In the genomic region with DNA sequence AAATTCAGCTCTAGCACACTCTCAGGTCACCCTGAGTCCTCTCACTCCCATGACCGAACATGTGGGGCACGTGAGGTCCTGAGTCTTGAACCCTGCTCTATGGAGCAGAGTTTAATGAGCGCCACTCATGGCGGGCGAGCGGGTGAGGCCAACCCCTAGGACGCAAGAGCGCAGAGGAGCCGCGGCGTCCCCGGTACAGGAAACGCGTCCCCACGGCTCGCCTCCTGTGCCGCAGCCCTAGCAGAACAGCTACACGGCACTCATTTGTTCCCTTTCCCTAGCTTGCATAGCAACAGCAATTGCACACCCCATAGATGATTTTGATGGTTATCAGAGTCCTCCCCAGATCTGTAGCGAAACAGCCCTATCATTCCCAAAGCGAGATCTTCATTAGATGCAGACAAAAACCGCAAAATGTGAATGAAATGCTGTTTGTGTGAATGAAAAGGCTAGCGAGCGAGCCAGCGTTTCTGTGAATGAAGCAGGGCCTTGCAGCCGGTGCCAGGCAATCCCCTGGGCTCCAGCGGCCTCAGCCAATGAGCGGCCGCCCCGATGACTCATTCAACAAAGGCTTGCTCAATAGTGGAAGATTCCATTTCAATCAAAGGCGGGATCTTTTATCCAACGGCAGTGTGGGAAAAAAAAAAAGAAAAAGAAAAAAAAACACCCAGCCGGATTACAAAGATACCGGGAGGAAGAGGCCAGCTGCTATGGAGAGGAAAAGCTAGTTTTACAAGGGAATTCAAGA, we compare ENCODE assay signal across 1 cellular context.
A peak's percentile ranks its signal among the peaks of the same experiment; 100 is the strongest.
TF ChIP-seq lines count a peak whose summit lies in the region.

No MANE protein-coding gene starts in this region.

TF ChIP-seq in HepG2, 621 proteins besides CTCF, POLR2A, EP300 and RAD21 (continued from another document and continues in another):
- TF ChIP-seq, protein P1, sequence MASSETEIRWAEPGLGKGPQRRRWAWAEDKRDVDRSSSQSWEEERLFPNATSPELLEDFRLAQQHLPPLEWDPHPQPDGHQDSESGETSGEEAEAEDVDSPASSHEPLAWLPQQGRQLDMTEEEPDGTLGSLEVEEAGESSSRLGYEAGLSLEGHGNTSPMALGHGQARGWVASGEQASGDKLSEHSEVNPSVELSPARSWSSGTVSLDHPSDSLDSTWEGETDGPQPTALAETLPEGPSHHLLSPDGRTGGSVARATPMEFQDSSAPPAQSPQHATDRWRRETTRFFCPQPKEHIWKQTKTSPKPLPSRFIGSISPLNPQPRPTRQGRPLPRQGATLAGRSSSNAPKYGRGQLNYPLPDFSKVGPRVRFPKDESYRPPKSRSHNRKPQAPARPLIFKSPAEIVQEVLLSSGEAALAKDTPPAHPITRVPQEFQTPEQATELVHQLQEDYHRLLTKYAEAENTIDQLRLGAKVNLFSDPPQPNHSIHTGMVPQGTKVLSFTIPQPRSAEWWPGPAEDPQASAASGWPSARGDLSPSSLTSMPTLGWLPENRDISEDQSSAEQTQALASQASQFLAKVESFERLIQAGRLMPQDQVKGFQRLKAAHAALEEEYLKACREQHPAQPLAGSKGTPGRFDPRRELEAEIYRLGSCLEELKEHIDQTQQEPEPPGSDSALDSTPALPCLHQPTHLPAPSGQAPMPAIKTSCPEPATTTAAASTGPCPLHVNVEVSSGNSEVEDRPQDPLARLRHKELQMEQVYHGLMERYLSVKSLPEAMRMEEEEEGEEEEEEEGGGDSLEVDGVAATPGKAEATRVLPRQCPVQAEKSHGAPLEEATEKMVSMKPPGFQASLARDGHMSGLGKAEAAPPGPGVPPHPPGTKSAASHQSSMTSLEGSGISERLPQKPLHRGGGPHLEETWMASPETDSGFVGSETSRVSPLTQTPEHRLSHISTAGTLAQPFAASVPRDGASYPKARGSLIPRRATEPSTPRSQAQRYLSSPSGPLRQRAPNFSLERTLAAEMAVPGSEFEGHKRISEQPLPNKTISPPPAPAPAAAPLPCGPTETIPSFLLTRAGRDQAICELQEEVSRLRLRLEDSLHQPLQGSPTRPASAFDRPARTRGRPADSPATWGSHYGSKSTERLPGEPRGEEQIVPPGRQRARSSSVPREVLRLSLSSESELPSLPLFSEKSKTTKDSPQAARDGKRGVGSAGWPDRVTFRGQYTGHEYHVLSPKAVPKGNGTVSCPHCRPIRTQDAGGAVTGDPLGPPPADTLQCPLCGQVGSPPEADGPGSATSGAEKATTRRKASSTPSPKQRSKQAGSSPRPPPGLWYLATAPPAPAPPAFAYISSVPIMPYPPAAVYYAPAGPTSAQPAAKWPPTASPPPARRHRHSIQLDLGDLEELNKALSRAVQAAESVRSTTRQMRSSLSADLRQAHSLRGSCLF (CRISPR knock-in tag; IDR thresholded peaks at IDR 0.05; ENCODE audit: borderline replicate concordance): no peak
- TF ChIP-seq, protein P2, sequence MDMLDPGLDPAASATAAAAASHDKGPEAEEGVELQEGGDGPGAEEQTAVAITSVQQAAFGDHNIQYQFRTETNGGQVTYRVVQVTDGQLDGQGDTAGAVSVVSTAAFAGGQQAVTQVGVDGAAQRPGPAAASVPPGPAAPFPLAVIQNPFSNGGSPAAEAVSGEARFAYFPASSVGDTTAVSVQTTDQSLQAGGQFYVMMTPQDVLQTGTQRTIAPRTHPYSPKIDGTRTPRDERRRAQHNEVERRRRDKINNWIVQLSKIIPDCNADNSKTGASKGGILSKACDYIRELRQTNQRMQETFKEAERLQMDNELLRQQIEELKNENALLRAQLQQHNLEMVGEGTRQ (IDR thresholded peaks at IDR 0.05; ENCODE audit: low read depth, low read length): no peak; the same call in 1 of the 2 replicates
- TF ChIP-seq, protein P2 (CRISPR knock-in tag; IDR thresholded peaks at IDR 0.05; ENCODE audit: borderline replicate concordance): no peak
- 0 out of 2 replicates have a peak, but pooled peaks have one; percentile 56 for TF ChIP-seq ZNF878 (CRISPR knock-in tag; IDR thresholded peaks at IDR 0.05)
- no peak for TF ChIP-seq ZNF326 (CRISPR knock-in tag; IDR thresholded peaks at IDR 0.05; ENCODE audit: borderline replicate concordance)
- TF ChIP-seq SP1 (IDR thresholded peaks at IDR 0.05): no peak
- TF ChIP-seq SP1 (CRISPR knock-in tag; IDR thresholded peaks at IDR 0.05): no peak
- no peak for TF ChIP-seq ZNF124 (CRISPR knock-in tag; IDR thresholded peaks at IDR 0.05)
- TF ChIP-seq, protein P3, sequence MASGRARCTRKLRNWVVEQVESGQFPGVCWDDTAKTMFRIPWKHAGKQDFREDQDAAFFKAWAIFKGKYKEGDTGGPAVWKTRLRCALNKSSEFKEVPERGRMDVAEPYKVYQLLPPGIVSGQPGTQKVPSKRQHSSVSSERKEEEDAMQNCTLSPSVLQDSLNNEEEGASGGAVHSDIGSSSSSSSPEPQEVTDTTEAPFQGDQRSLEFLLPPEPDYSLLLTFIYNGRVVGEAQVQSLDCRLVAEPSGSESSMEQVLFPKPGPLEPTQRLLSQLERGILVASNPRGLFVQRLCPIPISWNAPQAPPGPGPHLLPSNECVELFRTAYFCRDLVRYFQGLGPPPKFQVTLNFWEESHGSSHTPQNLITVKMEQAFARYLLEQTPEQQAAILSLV (CRISPR knock-in tag; IDR thresholded peaks at IDR 0.05; ENCODE audit: borderline replicate concordance): no peak
- TF ChIP-seq, protein P4, sequence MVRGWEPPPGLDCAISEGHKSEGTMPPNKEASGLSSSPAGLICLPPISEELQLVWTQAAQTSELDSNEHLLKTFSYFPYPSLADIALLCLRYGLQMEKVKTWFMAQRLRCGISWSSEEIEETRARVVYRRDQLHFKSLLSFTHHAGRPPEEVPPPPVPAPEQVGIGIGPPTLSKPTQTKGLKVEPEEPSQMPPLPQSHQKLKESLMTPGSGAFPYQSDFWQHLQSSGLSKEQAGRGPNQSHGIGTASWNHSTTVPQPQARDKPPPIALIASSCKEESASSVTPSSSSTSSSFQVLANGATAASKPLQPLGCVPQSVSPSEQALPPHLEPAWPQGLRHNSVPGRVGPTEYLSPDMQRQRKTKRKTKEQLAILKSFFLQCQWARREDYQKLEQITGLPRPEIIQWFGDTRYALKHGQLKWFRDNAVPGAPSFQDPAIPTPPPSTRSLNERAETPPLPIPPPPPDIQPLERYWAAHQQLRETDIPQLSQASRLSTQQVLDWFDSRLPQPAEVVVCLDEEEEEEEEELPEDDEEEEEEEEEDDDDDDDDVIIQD (CRISPR knock-in tag; IDR thresholded peaks at IDR 0.05; ENCODE audit: low read depth): no peak
- no peak for TF ChIP-seq SRSF1 (optimal IDR thresholded peaks at IDR 0.05; ENCODE audit: low read depth, low read length)
- TF ChIP-seq ZNF205 (CRISPR knock-in tag; IDR thresholded peaks at IDR 0.05): peak; percentile 50
- peak; percentile 60 for TF ChIP-seq ZNF263 (CRISPR knock-in tag; IDR thresholded peaks at IDR 0.05)
- TF ChIP-seq, protein P5, sequence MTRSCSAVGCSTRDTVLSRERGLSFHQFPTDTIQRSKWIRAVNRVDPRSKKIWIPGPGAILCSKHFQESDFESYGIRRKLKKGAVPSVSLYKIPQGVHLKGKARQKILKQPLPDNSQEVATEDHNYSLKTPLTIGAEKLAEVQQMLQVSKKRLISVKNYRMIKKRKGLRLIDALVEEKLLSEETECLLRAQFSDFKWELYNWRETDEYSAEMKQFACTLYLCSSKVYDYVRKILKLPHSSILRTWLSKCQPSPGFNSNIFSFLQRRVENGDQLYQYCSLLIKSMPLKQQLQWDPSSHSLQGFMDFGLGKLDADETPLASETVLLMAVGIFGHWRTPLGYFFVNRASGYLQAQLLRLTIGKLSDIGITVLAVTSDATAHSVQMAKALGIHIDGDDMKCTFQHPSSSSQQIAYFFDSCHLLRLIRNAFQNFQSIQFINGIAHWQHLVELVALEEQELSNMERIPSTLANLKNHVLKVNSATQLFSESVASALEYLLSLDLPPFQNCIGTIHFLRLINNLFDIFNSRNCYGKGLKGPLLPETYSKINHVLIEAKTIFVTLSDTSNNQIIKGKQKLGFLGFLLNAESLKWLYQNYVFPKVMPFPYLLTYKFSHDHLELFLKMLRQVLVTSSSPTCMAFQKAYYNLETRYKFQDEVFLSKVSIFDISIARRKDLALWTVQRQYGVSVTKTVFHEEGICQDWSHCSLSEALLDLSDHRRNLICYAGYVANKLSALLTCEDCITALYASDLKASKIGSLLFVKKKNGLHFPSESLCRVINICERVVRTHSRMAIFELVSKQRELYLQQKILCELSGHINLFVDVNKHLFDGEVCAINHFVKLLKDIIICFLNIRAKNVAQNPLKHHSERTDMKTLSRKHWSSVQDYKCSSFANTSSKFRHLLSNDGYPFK (CRISPR knock-in tag; IDR thresholded peaks at IDR 0.05; ENCODE audit: borderline replicate concordance): no peak
- no peak for TF ChIP-seq RARG (CRISPR knock-in tag; IDR thresholded peaks at IDR 0.05; ENCODE audit: low read depth)
- TF ChIP-seq ZNF460 (CRISPR knock-in tag; IDR thresholded peaks at IDR 0.05; ENCODE audit: borderline replicate concordance): no peak
- no peak for TF ChIP-seq ZNF83 (CRISPR knock-in tag; IDR thresholded peaks at IDR 0.05; ENCODE audit: borderline replicate concordance)
- no peak for TF ChIP-seq ZNF235 (CRISPR knock-in tag; IDR thresholded peaks at IDR 0.05; ENCODE audit: borderline replicate concordance)
- no peak for TF ChIP-seq ZNF552 (CRISPR knock-in tag; IDR thresholded peaks at IDR 0.05; ENCODE audit: borderline replicate concordance)
- TF ChIP-seq MAFF (IDR thresholded peaks at IDR 0.05; ENCODE audit: low read depth, low read length): no peak
- TF ChIP-seq RFXAP (CRISPR knock-in tag; IDR thresholded peaks at IDR 0.05; ENCODE audit: borderline replicate concordance): peak; percentile 98
- TF ChIP-seq ZNF143 (CRISPR knock-in tag; IDR thresholded peaks at IDR 0.05): peak; percentile 64
- no peak; the same call in 1 of the 2 replicates for TF ChIP-seq PHF21A (CRISPR knock-in tag; IDR thresholded peaks at IDR 0.05)
- TF ChIP-seq ESRRA (CRISPR knock-in tag; IDR thresholded peaks at IDR 0.05; ENCODE audit: low read depth): peak; percentile 60; the same call in 1 of the 2 replicates
- TF ChIP-seq THAP11 (CRISPR knock-in tag; IDR thresholded peaks at IDR 0.05): no peak
- TF ChIP-seq, protein P6, sequence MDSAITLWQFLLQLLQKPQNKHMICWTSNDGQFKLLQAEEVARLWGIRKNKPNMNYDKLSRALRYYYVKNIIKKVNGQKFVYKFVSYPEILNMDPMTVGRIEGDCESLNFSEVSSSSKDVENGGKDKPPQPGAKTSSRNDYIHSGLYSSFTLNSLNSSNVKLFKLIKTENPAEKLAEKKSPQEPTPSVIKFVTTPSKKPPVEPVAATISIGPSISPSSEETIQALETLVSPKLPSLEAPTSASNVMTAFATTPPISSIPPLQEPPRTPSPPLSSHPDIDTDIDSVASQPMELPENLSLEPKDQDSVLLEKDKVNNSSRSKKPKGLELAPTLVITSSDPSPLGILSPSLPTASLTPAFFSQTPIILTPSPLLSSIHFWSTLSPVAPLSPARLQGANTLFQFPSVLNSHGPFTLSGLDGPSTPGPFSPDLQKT (CRISPR knock-in tag; IDR thresholded peaks at IDR 0.05; ENCODE audit: borderline replicate concordance): no peak
- TF ChIP-seq, protein P7, sequence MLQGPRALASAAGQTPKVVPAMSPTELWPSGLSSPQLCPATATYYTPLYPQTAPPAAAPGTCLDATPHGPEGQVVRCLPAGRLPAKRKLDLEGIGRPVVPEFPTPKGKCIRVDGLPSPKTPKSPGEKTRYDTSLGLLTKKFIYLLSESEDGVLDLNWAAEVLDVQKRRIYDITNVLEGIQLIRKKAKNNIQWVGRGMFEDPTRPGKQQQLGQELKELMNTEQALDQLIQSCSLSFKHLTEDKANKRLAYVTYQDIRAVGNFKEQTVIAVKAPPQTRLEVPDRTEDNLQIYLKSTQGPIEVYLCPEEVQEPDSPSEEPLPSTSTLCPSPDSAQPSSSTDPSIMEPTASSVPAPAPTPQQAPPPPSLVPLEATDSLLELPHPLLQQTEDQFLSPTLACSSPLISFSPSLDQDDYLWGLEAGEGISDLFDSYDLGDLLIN (CRISPR knock-in tag; IDR thresholded peaks at IDR 0.05; ENCODE audit: borderline replicate concordance): no peak
- TF ChIP-seq ZSCAN21 (CRISPR knock-in tag; IDR thresholded peaks at IDR 0.05; ENCODE audit: borderline replicate concordance): 0 out of 2 replicates have a peak, but pooled peaks have one; percentile 54
- TF ChIP-seq ZSCAN29 (CRISPR knock-in tag; conservative IDR thresholded peaks at IDR 0.05): no peak
- no peak for TF ChIP-seq ARNT (IDR thresholded peaks at IDR 0.05)
- TF ChIP-seq ZNF773 (CRISPR knock-in tag; IDR thresholded peaks at IDR 0.05; ENCODE audit: borderline replicate concordance): no peak
- TF ChIP-seq ZNF44 (CRISPR knock-in tag; IDR thresholded peaks at IDR 0.05): no peak
- 0 out of 2 replicates have a peak, but pooled peaks have one; percentile 39 for TF ChIP-seq MED1 (CRISPR knock-in tag; IDR thresholded peaks at IDR 0.05)
- no peak; the same call in 1 of the 2 replicates for TF ChIP-seq FOXA3 (CRISPR knock-in tag; IDR thresholded peaks at IDR 0.05)
- no peak for TF ChIP-seq WIZ (CRISPR knock-in tag; IDR thresholded peaks at IDR 0.05)
